ENCODE assay signal across 25 cellular contexts in genomic region chr13:111586291-111586690, GRCh38.
"Had no signal": no experiment of that assay in that cellular context is flagged by ENCODE, and none has a peak within 500 bp of the region (broad histone marks: within the 10 kb centered on the region; RNA-seq: fewer than 3 reads in every experiment).

No MANE protein-coding gene starts in this region.

- H3K27me3 ChIP-seq: foreskin keratinocyte, hepatocyte, neutrophil, pancreas, right atrium auricular region, testis, tibial artery had no signal

- H3K27ac ChIP-seq: coronary artery, esophagus muscularis mucosa, foreskin keratinocyte, gastroesophageal sphincter, heart left ventricle, hepatocyte, lower lobe of right lung, neutrophil, pancreas, right atrium auricular region, testis, tibial artery had no signal

- H3K4me3 ChIP-seq: coronary artery, esophagus muscularis mucosa, gastroesophageal sphincter, heart left ventricle, hepatocyte, lower lobe of right lung, pancreas, right atrium auricular region, testis, tibial artery had no signal

- H3K4me2 ChIP-seq: hepatocyte had no signal

- FAIRE-seq: endothelial cell of umbilical vein, pancreas, urothelium cell line had no signal

- DNase-seq: dermis blood vessel endothelial cell; effector memory CD4-positive, alpha-beta T cell; foreskin keratinocyte; heart left ventricle; left cardiac atrium; left ventricle myocardium superior; lower lobe of right lung; natural killer cell; pancreas; stimulated activated CD4-positive, alpha-beta T cell treated with anti-CD3 and anti-CD28 coated beads, Interleukin-2, amount 100 ng/mL, for 24 hours; stimulated activated CD4-positive, alpha-beta T cell treated with anti-CD3 and anti-CD28 coated beads, Interleukin-4, amount 100 ng/mL, for 24 hours; stimulated activated naive CD4-positive, alpha-beta T cell treated with Interleukin-2 at 50 U/mL for 16 hours; substantia nigra; testis; tibial artery had no signal

- ATAC-seq: foreskin keratinocyte; gastroesophageal sphincter; heart left ventricle; left cardiac atrium; left ventricle myocardium superior; lower lobe of right lung; natural killer cell; pancreas; sciatic nerve; stimulated activated effector memory CD8-positive, alpha-beta T cell treated with anti-CD3 and anti-CD28 coated beads, Interleukin-12 subunit alpha, Interleukin-12 subunit beta, amount 100 ng/mL, for 72 hours had no signal

- H2AFZ ChIP-seq: hepatocyte had no signal

- H3K79me2 ChIP-seq: hepatocyte had no signal

- H3K4me1 ChIP-seq: esophagus muscularis mucosa, foreskin keratinocyte, gastroesophageal sphincter, heart left ventricle, lower lobe of right lung, pancreas, right atrium auricular region, testis, tibial artery had no signal

- H3K36me3 ChIP-seq: esophagus muscularis mucosa, gastroesophageal sphincter, heart left ventricle, lower lobe of right lung, neutrophil, pancreas, right atrium auricular region, tibial artery had no signal

- H3K9me3 ChIP-seq: esophagus muscularis mucosa, gastroesophageal sphincter, heart left ventricle, lower lobe of right lung, neutrophil, pancreas, right atrium auricular region, testis had no signal
